ENCODE assay signal across 8 cellular contexts in the genomic region with DNA sequence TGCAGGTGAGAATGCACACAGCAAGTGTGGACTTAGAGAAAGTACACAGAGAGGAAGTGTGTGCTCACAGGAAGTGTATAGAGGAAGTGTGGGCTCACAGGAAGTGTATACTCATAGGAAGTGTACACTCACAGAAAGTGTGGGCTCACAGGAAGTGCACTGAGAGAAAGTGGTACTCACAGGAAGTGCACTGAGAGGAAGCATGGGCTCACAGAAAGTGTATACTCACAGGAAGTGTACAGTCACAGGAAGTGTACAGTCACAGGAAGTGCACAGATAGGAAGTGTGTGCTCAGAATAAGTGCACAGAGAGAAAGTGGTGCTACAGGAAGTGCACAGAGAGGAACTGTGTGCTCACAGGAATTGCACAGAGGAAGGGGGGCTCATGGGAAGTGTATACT.
DNase-seq lines count a peak whose midpoint lies in the region; ATAC-seq and TF ChIP-seq lines count a peak whose summit lies in the region.
"Not testable (repeated sequence)": the region's sequence is repeated elsewhere in the genome, so short reads cannot be mapped to it uniquely, and the experiment has no call there.

No MANE protein-coding gene starts in this region.

- not testable (repeated sequence) for H3K27me3 Mint-ChIP-seq in CD4-positive, CD25-positive, alpha-beta regulatory T cell; activated T-cell treated with anti-CD3 and anti-CD28 coated beads, Interleukin-2, amount 50 U/mL, for 72 hours (ENCODE audit: low read depth); activated naive CD8-positive, alpha-beta T cell treated with anti-CD3 and anti-CD28 coated beads, Interleukin-2, amount 10 ng/mL, durations not matched to agents 7 days and 5 days; naive thymus-derived CD4-positive, alpha-beta T cell; stimulated activated naive B cell treated with anti-CD40 and anti-IgM and Interleukin-4, amounts not matched to agents 10 μg/mL and 1 μg/mL and 100 μg/mL, for 72 hours

- H3K9me2 ChIP-seq in HCT116 (ENCODE audit: insufficient read depth) = not testable (repeated sequence)

- peaks cover 8 to 20% of the 10 kb centered on the region in 2 experiments for H3K9me3 ChIP-seq in CD4-positive, CD25-positive, alpha-beta regulatory T cell (ENCODE audit: control insufficient read depth in 2 of 2, low read length in 2 of 2)
- H3K9me3 ChIP-seq in HCT116 (ENCODE audit: control insufficient read depth in 1 of 2, insufficient read depth in 1 of 2, low read depth in 1 of 2, low read length in 2 of 2); OCI-LY3 (ENCODE audit: insufficient read depth, low read length): not testable (repeated sequence)
- peaks cover 0 to 20% (median 11%) of the 10 kb centered on the region in 3 experiments for H3K9me3 ChIP-seq in naive thymus-derived CD4-positive, alpha-beta T cell (ENCODE audit: control insufficient read depth in 2 of 3, low read length in 3 of 3)

- H4K20me1 ChIP-seq in HCT116 (ENCODE audit: insufficient read depth); OCI-LY3 (ENCODE audit: insufficient read depth, low read length): not testable (repeated sequence)

- not testable (repeated sequence) for H2AFZ ChIP-seq in HCT116 (ENCODE audit: low read depth, low read length, poor library complexity, severe bottlenecking)
- peak overlapping the region; percentile 26; the same call in 1 of the 2 replicates for H2AFZ ChIP-seq in OCI-LY3 (ENCODE audit: low read depth, low read length)

- not testable (repeated sequence) for H3K27me3 ChIP-seq in CD4-positive, CD25-positive, alpha-beta regulatory T cell (ENCODE audit: control insufficient read depth, insufficient read depth, low read length); HCT116 (ENCODE audit: insufficient read depth, low read length); OCI-LY3 (ENCODE audit: low read depth, low read length); naive thymus-derived CD4-positive, alpha-beta T cell (ENCODE audit: control insufficient read depth in 2 of 2, insufficient read depth in 2 of 2, low read length in 2 of 2)

- H3K4me1 Mint-ChIP-seq in CD4-positive, CD25-positive, alpha-beta regulatory T cell = peaks cover 0 to 22% (median 2%) of the 10 kb centered on the region in 4 donors
- peaks cover 11% of the 10 kb centered on the region for H3K4me1 Mint-ChIP-seq in activated T-cell treated with anti-CD3 and anti-CD28 coated beads, Interleukin-2, amount 50 U/mL, for 72 hours (ENCODE audit: low read depth)
- peaks cover 11% of the 10 kb centered on the region for H3K4me1 Mint-ChIP-seq in activated naive CD8-positive, alpha-beta T cell treated with anti-CD3 and anti-CD28 coated beads, Interleukin-2, amount 10 ng/mL, durations not matched to agents 7 days and 5 days
- peaks cover 7 to 33% (median 22%) of the 10 kb centered on the region in 7 donors for H3K4me1 Mint-ChIP-seq in naive thymus-derived CD4-positive, alpha-beta T cell
- H3K4me1 Mint-ChIP-seq in stimulated activated naive B cell treated with anti-CD40 and anti-IgM and Interleukin-4, amounts not matched to agents 10 μg/mL and 1 μg/mL and 100 μg/mL, for 72 hours = peaks cover 13 to 15% of the 10 kb centered on the region in 2 donors

- H3K9me3 Mint-ChIP-seq in CD4-positive, CD25-positive, alpha-beta regulatory T cell = peaks cover 1 to 21% (median 5%) of the 10 kb centered on the region in 7 donors
- peaks cover 13 to 17% of the 10 kb centered on the region in 2 donors for H3K9me3 Mint-ChIP-seq in activated T-cell treated with anti-CD3 and anti-CD28 coated beads, Interleukin-2, amount 50 U/mL, for 72 hours
- peaks cover 21% of the 10 kb centered on the region for H3K9me3 Mint-ChIP-seq in activated naive CD8-positive, alpha-beta T cell treated with anti-CD3 and anti-CD28 coated beads, Interleukin-2, amount 10 ng/mL, durations not matched to agents 7 days and 5 days
- H3K9me3 Mint-ChIP-seq in naive thymus-derived CD4-positive, alpha-beta T cell = peaks cover 0 to 33% (median 21%) of the 10 kb centered on the region in 11 donors
- peaks cover 9 to 14% of the 10 kb centered on the region in 2 donors for H3K9me3 Mint-ChIP-seq in stimulated activated naive B cell treated with anti-CD40 and anti-IgM and Interleukin-4, amounts not matched to agents 10 μg/mL and 1 μg/mL and 100 μg/mL, for 72 hours

- not testable (repeated sequence) for TF ChIP-seq POLR2A in HCT116 (IDR thresholded peaks at IDR 0.05; ENCODE audit: borderline replicate concordance, extremely low read depth, insufficient read depth, insufficient read length)

- H3K36me3 Mint-ChIP-seq in CD4-positive, CD25-positive, alpha-beta regulatory T cell = not testable (repeated sequence)
- peaks cover 13 to 15% of the 10 kb centered on the region in 2 donors for H3K36me3 Mint-ChIP-seq in activated T-cell treated with anti-CD3 and anti-CD28 coated beads, Interleukin-2, amount 50 U/mL, for 72 hours (ENCODE audit: insufficient read depth in 2 of 2)
- H3K36me3 Mint-ChIP-seq in activated naive CD8-positive, alpha-beta T cell treated with anti-CD3 and anti-CD28 coated beads, Interleukin-2, amount 10 ng/mL, durations not matched to agents 7 days and 5 days = peaks cover 12% of the 10 kb centered on the region
- peaks cover 0 to 17% (median 0%) of the 10 kb centered on the region in 5 donors for H3K36me3 Mint-ChIP-seq in naive thymus-derived CD4-positive, alpha-beta T cell
- H3K36me3 Mint-ChIP-seq in stimulated activated naive B cell treated with anti-CD40 and anti-IgM and Interleukin-4, amounts not matched to agents 10 μg/mL and 1 μg/mL and 100 μg/mL, for 72 hours = peaks cover 5 to 19% of the 10 kb centered on the region in 2 donors

- CTCF ChIA-PET in HCT116 (lab: Charles Lee); naive thymus-derived CD4-positive, alpha-beta T cell (lab: Charles Lee): not testable (repeated sequence)

- ATAC-seq in CD4-positive, CD25-positive, alpha-beta regulatory T cell (ENCODE audit: low read depth in 2 of 2) = peak; percentile 69 to 72
- peak; percentile 34 for ATAC-seq in HCT116
- peak; percentile 82 to 87 for ATAC-seq in activated CD4-positive, CD25-positive, alpha-beta regulatory T cell treated with anti-CD3 and anti-CD28 coated beads, Interleukin-2, amount 50 U/mL, for 24 hours
- ATAC-seq in activated T-cell treated with anti-CD3 and anti-CD28 coated beads, Interleukin-2, amount 50 U/mL, for 72 hours (replicated peaks in 1 of 2) = peak; percentile 55 to 72
- ATAC-seq in activated naive CD8-positive, alpha-beta T cell treated with anti-CD3 and anti-CD28 coated beads, Interleukin-2, amount 10 ng/mL, durations not matched to agents 7 days and 5 days (ENCODE audit: low read depth) = peak; percentile 73
- peak; percentile 66 for ATAC-seq in naive thymus-derived CD4-positive, alpha-beta T cell
- peak; percentile 74 to 78 for ATAC-seq in stimulated activated naive B cell treated with anti-CD40 and anti-IgM and Interleukin-4, amounts not matched to agents 10 μg/mL and 1 μg/mL and 100 μg/mL, for 72 hours (replicated peaks)

- peak overlapping the region; percentile 68 to 92 (median 87) for H3K27ac Mint-ChIP-seq in CD4-positive, CD25-positive, alpha-beta regulatory T cell
- H3K27ac Mint-ChIP-seq in activated T-cell treated with anti-CD3 and anti-CD28 coated beads, Interleukin-2, amount 50 U/mL, for 72 hours = peak overlapping the region; percentile 64
- H3K27ac Mint-ChIP-seq in activated naive CD8-positive, alpha-beta T cell treated with anti-CD3 and anti-CD28 coated beads, Interleukin-2, amount 10 ng/mL, durations not matched to agents 7 days and 5 days = peak overlapping the region; percentile 84
- peak overlapping the region; percentile 9 to 92 (median 83) for H3K27ac Mint-ChIP-seq in naive thymus-derived CD4-positive, alpha-beta T cell
- peak overlapping the region; percentile 95 for H3K27ac Mint-ChIP-seq in stimulated activated naive B cell treated with anti-CD40 and anti-IgM and Interleukin-4, amounts not matched to agents 10 μg/mL and 1 μg/mL and 100 μg/mL, for 72 hours

- H3K4me3 Mint-ChIP-seq in CD4-positive, CD25-positive, alpha-beta regulatory T cell = peak overlapping the region in 2 of 4 donors; percentile 43 to 51
- H3K4me3 Mint-ChIP-seq in activated T-cell treated with anti-CD3 and anti-CD28 coated beads, Interleukin-2, amount 50 U/mL, for 72 hours; activated naive CD8-positive, alpha-beta T cell treated with anti-CD3 and anti-CD28 coated beads, Interleukin-2, amount 10 ng/mL, durations not matched to agents 7 days and 5 days: not testable (repeated sequence)
- peak overlapping the region in 7 of 10 donors; percentile 7 to 39 (median 23) for H3K4me3 Mint-ChIP-seq in naive thymus-derived CD4-positive, alpha-beta T cell
- H3K4me3 Mint-ChIP-seq in stimulated activated naive B cell treated with anti-CD40 and anti-IgM and Interleukin-4, amounts not matched to agents 10 μg/mL and 1 μg/mL and 100 μg/mL, for 72 hours = peak overlapping the region; percentile 4 to 27

- H3K79me2 ChIP-seq in HCT116 (ENCODE audit: insufficient read depth, low read length); OCI-LY3 (ENCODE audit: low read length): not testable (repeated sequence)

- H3K4me3 ChIP-seq in CD4-positive, CD25-positive, alpha-beta regulatory T cell (ENCODE audit: low read depth, low read length); HCT116 (replicated peaks in 1 of 2; ENCODE audit: low read depth in 1 of 2, low read length in 2 of 2); OCI-LY3 (ENCODE audit: low read length); naive thymus-derived CD4-positive, alpha-beta T cell (ENCODE audit: low read length): not testable (repeated sequence)

- TF ChIP-seq RAD21 in HCT116 (IDR thresholded peaks at IDR 0.05; ENCODE audit: low read depth) = not testable (repeated sequence)

- DNase-seq in CD4-positive, CD25-positive, alpha-beta regulatory T cell = peak in 2 of 3 donors; percentile 30 to 52
- DNase-seq in HCT116 (ENCODE audit: low read depth, low spot score); activated naive CD8-positive, alpha-beta T cell treated with anti-CD3 and anti-CD28 coated beads, Interleukin-2, amount 10 ng/mL, durations not matched to agents 7 days and 5 days; stimulated activated naive B cell treated with anti-CD40 and anti-IgM and Interleukin-4, amounts not matched to agents 10 μg/mL and 1 μg/mL and 100 μg/mL, for 72 hours: not testable (repeated sequence)
- DNase-seq in activated T-cell treated with anti-CD3 and anti-CD28 coated beads, Interleukin-2, amount 50 U/mL, for 72 hours = peak in 1 of 2 donors; percentile 6
- DNase-seq in naive thymus-derived CD4-positive, alpha-beta T cell = peak in 7 of 9 donors; percentile 14 to 60 (median 21)

- H3K4me1 ChIP-seq in CD4-positive, CD25-positive, alpha-beta regulatory T cell (ENCODE audit: control insufficient read depth, insufficient read depth, low read length, poor library complexity, severe bottlenecking); HCT116 (ENCODE audit: control insufficient read depth in 1 of 2, insufficient read depth in 2 of 2, low read length in 2 of 2); OCI-LY3 (ENCODE audit: low read length); naive thymus-derived CD4-positive, alpha-beta T cell (ENCODE audit: control insufficient read depth in 2 of 2, insufficient read depth in 2 of 2, low read length in 2 of 2): not testable (repeated sequence)

- H3K27ac ChIP-seq in CD4-positive, CD25-positive, alpha-beta regulatory T cell (ENCODE audit: insufficient read depth, low read length, poor library complexity, severe bottlenecking) = peak overlapping the region; percentile 23
- H3K27ac ChIP-seq in HCT116 (ENCODE audit: low read depth, low read length) = peak overlapping the region; percentile 38; the same call in 1 of the 2 replicates
- H3K27ac ChIP-seq in OCI-LY3 (ENCODE audit: low read length); naive thymus-derived CD4-positive, alpha-beta T cell (ENCODE audit: low read depth, low read length): not testable (repeated sequence)

- not testable (repeated sequence) for H3K4me2 ChIP-seq in HCT116 (ENCODE audit: low read length); OCI-LY3 (ENCODE audit: low read length)

- intact Hi-C loops in HCT116 (cut with micrococcal nuclease); naive thymus-derived CD4-positive, alpha-beta T cell (cut with micrococcal nuclease): not testable (repeated sequence)

- not testable (repeated sequence) for H3K36me3 ChIP-seq in CD4-positive, CD25-positive, alpha-beta regulatory T cell (ENCODE audit: control insufficient read depth, insufficient read depth, low read length); HCT116 (ENCODE audit: control insufficient read depth in 1 of 2, insufficient read depth in 2 of 2, low read length in 2 of 2); OCI-LY3 (replicated peaks; ENCODE audit: low read depth, low read length); naive thymus-derived CD4-positive, alpha-beta T cell (ENCODE audit: control insufficient read depth in 2 of 3, insufficient read depth in 3 of 3, low read length in 3 of 3)

- BruUV-seq in HCT116 (replicated peaks; lab: Mats Ljungman, UMichigan) = not testable (repeated sequence)

- not testable (repeated sequence) for H3K9ac ChIP-seq in HCT116 (ENCODE audit: low read length); OCI-LY3 (ENCODE audit: low read length)

- POLR2A ChIA-PET in HCT116 (lab: Charles Lee); activated naive CD8-positive, alpha-beta T cell treated with anti-CD3 and anti-CD28 coated beads, Interleukin-2, amount 10 ng/mL, durations not matched to agents 7 days and 5 days (lab: Charles Lee); naive thymus-derived CD4-positive, alpha-beta T cell (lab: Charles Lee): not testable (repeated sequence)

- not testable (repeated sequence) for TF ChIP-seq CTCF in HCT116 (IDR thresholded peaks at IDR 0.05 in 2 of 3, conservative IDR thresholded peaks at IDR 0.05 in 1 of 3; ENCODE audit: borderline replicate concordance in 1 of 3, insufficient read depth in 1 of 3, low read depth in 2 of 3, low read length in 2 of 3); OCI-LY3 (IDR thresholded peaks at IDR 0.05; ENCODE audit: low read depth, low read length)

- RAD21 ChIA-PET in HCT116 (lab: Charles Lee; ENCODE audit: low non-redundant PET in 1 of 2, low total read pairs in 2 of 2, uncharacterized antibody in 2 of 2, unreplicated experiment in 2 of 2) = not testable (repeated sequence)

Comparison
In these comparisons a context has a peak if more than half of its experiments do, and no peak if none do; other contexts are left out.
1. ATAC-seq: peak in every context shown above with its lines; median percentile 84 in activated CD4-positive, CD25-positive, alpha-beta regulatory T cell treated with anti-CD3 and anti-CD28 coated beads, Interleukin-2, amount 50 U/mL, for 24 hours; 76 in stimulated activated naive B cell treated with anti-CD40 and anti-IgM and Interleukin-4, amounts not matched to agents 10 μg/mL and 1 μg/mL and 100 μg/mL, for 72 hours; 73 in activated naive CD8-positive, alpha-beta T cell treated with anti-CD3 and anti-CD28 coated beads, Interleukin-2, amount 10 ng/mL, durations not matched to agents 7 days and 5 days; 70 in CD4-positive, CD25-positive, alpha-beta regulatory T cell; 66 in naive thymus-derived CD4-positive, alpha-beta T cell; 64 in activated T-cell treated with anti-CD3 and anti-CD28 coated beads, Interleukin-2, amount 50 U/mL, for 72 hours; 34 in HCT116.